In genomic region chr6:151137441-151137984, GRCh38 we compare ENCODE assay signal across 22 cellular contexts.
DNase-seq lines count a peak whose midpoint lies in the region; ATAC-seq, FAIRE-seq and TF ChIP-seq lines count a peak whose summit lies in the region.
"Had no signal": no experiment of that assay in that cellular context is flagged by ENCODE, and none has a peak within 500 bp of the region (broad histone marks: within the 10 kb centered on the region; RNA-seq: fewer than 3 reads in every experiment).

No MANE protein-coding gene starts in this region.

- no peak for TF ChIP-seq CTCF in A673 (conservative IDR thresholded peaks at IDR 0.05; ENCODE audit: low read depth, low read length)
- no peak for TF ChIP-seq CTCF in HEK293 (tag by site-specific recombination; IDR thresholded peaks at IDR 0.05)
- TF ChIP-seq CTCF in bronchial epithelial cell (IDR thresholded peaks at IDR 0.05; ENCODE audit: insufficient read depth, low read length, severe bottlenecking), result no peak
- no peak for TF ChIP-seq CTCF in Peyer's patch (IDR thresholded peaks at IDR 0.05)

- DNase-seq in A673 (ENCODE audit: low spot score) (peak; percentile 15), NCI-H345 treated with DMSO at 0.1 percent for 48 hours (lab: John Stamatoyannopoulos, UW; ENCODE audit: unreplicated experiment) (peak; percentile 28), bronchial epithelial cell (ENCODE audit: low read depth) (peak; percentile 25), Peyer's patch (no peak), GM12891 (ENCODE audit: insufficient read length, low spot score) (no peak), GM03348 (ENCODE audit: low spot score) (no peak)
- DNase-seq: ACHN; AML-193; COR-L47; DMS153; H9; KBM-7; MV-4-11; NCI-H146; NCI-H2171; NCI-H510A treated with DMSO at 0.1 percent for 48 hours; NK-92 treated with Interleukin-12 subunit alpha and Interleukin-12 subunit beta, amount 100 ng/mL, for 24 hours; RPMI8226; SIG-M5; T-helper 2 cell had no signal

- TF ChIP-seq POLR2A in Peyer's patch (IDR thresholded peaks at IDR 0.05) (no peak), GM12891 (IDR thresholded peaks at IDR 0.05; ENCODE audit: low read depth, low read length) (no peak)

- CTCF ChIA-PET in A673 (lab: Charles Lee), result no interaction called here
- CTCF ChIA-PET in HEK293 (lab: Yijun Ruan, JAX), result no interaction called here

- H3K4me1 ChIP-seq in A673 (ENCODE audit: insufficient read depth, low read length, poor library complexity, severe bottlenecking) (peaks cover 5% of the 10 kb centered on the region), HEK293 (ENCODE audit: control insufficient read depth, insufficient read depth, low read length) (no peaks in the 10 kb centered on the region), Peyer's patch (no peaks in the 10 kb centered on the region)

- no peak for ATAC-seq in SK-N-SH treated with all-trans-retinoic acid at 6 μM for 48 hours

- intact Hi-C loops in A673 (cut with micrococcal nuclease; ENCODE audit: unreplicated experiment), result no loop called here

- FAIRE-seq in bronchial epithelial cell (lab: Jason Lieb, UNC) (no peak), GM12891 (lab: Jason Lieb, UNC) (no peak)

- POLR2A ChIA-PET in A673 (lab: Charles Lee; ENCODE audit: low non-redundant PET) (no interaction called here), HEK293 (lab: Yijun Ruan, JAX) (no interaction called here)

- no peaks in the 10 kb centered on the region for H3K27me3 ChIP-seq in A673 (replicated peaks; ENCODE audit: insufficient read depth, low read depth, low read length, poor library complexity)
- no peaks in the 10 kb centered on the region for H3K27me3 ChIP-seq in bronchial epithelial cell (ENCODE audit: control insufficient read depth, insufficient read depth, low read length)
- H3K27me3 ChIP-seq in Peyer's patch, result no peaks in the 10 kb centered on the region

- H3K36me3 ChIP-seq in A673 (ENCODE audit: insufficient read depth, low read length, poor library complexity, severe bottlenecking) (no peaks in the 10 kb centered on the region), HEK293 (ENCODE audit: control insufficient read depth in 2 of 2, insufficient read depth in 1 of 2, low read length in 2 of 2) (no peaks in the 10 kb centered on the region), bronchial epithelial cell (ENCODE audit: control insufficient read depth, insufficient read depth, low read length) (no peaks in the 10 kb centered on the region), Peyer's patch (no peaks in the 10 kb centered on the region)

- no TSS peak for BruUV-seq in A673 (replicated peaks; lab: Mats Ljungman, UMichigan)

- H3K9me3 ChIP-seq in A673 (ENCODE audit: low read depth, low read length, poor library complexity, severe bottlenecking) (no peaks in the 10 kb centered on the region), HEK293 (ENCODE audit: control insufficient read depth, insufficient read depth, low read depth, low read length) (no peaks in the 10 kb centered on the region), Peyer's patch (no peaks in the 10 kb centered on the region)

- H3K27ac ChIP-seq in A673 (ENCODE audit: low read depth, low read length, poor library complexity, severe bottlenecking) (no peak overlapping the region), HEK293 (ENCODE audit: extremely low read depth, low read depth, low read length) (no peak overlapping the region), Peyer's patch (no peak overlapping the region)

- H3K4me3 ChIP-seq in A673 (ENCODE audit: low read depth, low read length, poor library complexity, severe bottlenecking) (no peak overlapping the region), HEK293 (ENCODE audit: low read depth, low read length) (no peak overlapping the region), bronchial epithelial cell (ENCODE audit: low read depth, low read length) (no peak overlapping the region), Peyer's patch (no peak overlapping the region)

TF ChIP-seq in HEK293, 187 proteins besides CTCF, POLR2A, EP300 and RAD21:
- TF ChIP-seq WT1 (tag by site-specific recombination; IDR thresholded peaks at IDR 0.05) (0 out of 2 replicates have a peak, but pooled peaks have one; percentile 32), ZFP37 (tag by site-specific recombination; IDR thresholded peaks at IDR 0.05) (no peak)

TF ChIP-seq in SK-N-SH treated with all-trans-retinoic acid at 6 μM for 48 hours, 23 proteins besides CTCF, POLR2A, EP300 and RAD21 (continues in another document):
- TF ChIP-seq RARB (CRISPR knock-in tag; IDR thresholded peaks at IDR 0.05) (no peak), ZNF565 (CRISPR knock-in tag; conservative IDR thresholded peaks at IDR 0.05; ENCODE audit: low read depth) (no peak), ZNF8 (CRISPR knock-in tag; IDR thresholded peaks at IDR 0.05) (no peak)
- TF ChIP-seq, protein P1, sequence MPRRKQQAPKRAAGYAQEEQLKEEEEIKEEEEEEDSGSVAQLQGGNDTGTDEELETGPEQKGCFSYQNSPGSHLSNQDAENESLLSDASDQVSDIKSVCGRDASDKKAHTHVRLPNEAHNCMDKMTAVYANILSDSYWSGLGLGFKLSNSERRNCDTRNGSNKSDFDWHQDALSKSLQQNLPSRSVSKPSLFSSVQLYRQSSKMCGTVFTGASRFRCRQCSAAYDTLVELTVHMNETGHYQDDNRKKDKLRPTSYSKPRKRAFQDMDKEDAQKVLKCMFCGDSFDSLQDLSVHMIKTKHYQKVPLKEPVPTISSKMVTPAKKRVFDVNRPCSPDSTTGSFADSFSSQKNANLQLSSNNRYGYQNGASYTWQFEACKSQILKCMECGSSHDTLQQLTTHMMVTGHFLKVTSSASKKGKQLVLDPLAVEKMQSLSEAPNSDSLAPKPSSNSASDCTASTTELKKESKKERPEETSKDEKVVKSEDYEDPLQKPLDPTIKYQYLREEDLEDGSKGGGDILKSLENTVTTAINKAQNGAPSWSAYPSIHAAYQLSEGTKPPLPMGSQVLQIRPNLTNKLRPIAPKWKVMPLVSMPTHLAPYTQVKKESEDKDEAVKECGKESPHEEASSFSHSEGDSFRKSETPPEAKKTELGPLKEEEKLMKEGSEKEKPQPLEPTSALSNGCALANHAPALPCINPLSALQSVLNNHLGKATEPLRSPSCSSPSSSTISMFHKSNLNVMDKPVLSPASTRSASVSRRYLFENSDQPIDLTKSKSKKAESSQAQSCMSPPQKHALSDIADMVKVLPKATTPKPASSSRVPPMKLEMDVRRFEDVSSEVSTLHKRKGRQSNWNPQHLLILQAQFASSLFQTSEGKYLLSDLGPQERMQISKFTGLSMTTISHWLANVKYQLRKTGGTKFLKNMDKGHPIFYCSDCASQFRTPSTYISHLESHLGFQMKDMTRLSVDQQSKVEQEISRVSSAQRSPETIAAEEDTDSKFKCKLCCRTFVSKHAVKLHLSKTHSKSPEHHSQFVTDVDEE (CRISPR knock-in tag; IDR thresholded peaks at IDR 0.05), result no peak
- TF ChIP-seq, protein P2, sequence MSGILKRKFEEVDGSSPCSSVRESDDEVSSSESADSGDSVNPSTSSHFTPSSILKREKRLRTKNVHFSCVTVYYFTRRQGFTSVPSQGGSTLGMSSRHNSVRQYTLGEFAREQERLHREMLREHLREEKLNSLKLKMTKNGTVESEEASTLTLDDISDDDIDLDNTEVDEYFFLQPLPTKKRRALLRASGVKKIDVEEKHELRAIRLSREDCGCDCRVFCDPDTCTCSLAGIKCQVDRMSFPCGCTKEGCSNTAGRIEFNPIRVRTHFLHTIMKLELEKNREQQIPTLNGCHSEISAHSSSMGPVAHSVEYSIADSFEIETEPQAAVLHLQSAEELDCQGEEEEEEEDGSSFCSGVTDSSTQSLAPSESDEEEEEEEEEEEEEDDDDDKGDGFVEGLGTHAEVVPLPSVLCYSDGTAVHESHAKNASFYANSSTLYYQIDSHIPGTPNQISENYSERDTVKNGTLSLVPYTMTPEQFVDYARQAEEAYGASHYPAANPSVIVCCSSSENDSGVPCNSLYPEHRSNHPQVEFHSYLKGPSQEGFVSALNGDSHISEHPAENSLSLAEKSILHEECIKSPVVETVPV (CRISPR knock-in tag; IDR thresholded peaks at IDR 0.05), result no peak

TF ChIP-seq in GM12891, 5 proteins besides CTCF, POLR2A, EP300 and RAD21:
- TF ChIP-seq PAX5 (IDR thresholded peaks at IDR 0.05; ENCODE audit: insufficient read depth, low read length, severe bottlenecking), result no peak

Comparison
In these comparisons a context has a peak if more than half of its experiments do, and no peak if none do; other contexts are left out.
1. DNase-seq: peak in A673 (single experiment), NCI-H345 treated with DMSO at 0.1 percent for 48 hours (single experiment) and bronchial epithelial cell (single experiment); none in Peyer's patch (0 of 3), GM12891 (single experiment) and GM03348 (single experiment).